8 cellular contexts compared by ENCODE assay signal in the genomic region with DNA sequence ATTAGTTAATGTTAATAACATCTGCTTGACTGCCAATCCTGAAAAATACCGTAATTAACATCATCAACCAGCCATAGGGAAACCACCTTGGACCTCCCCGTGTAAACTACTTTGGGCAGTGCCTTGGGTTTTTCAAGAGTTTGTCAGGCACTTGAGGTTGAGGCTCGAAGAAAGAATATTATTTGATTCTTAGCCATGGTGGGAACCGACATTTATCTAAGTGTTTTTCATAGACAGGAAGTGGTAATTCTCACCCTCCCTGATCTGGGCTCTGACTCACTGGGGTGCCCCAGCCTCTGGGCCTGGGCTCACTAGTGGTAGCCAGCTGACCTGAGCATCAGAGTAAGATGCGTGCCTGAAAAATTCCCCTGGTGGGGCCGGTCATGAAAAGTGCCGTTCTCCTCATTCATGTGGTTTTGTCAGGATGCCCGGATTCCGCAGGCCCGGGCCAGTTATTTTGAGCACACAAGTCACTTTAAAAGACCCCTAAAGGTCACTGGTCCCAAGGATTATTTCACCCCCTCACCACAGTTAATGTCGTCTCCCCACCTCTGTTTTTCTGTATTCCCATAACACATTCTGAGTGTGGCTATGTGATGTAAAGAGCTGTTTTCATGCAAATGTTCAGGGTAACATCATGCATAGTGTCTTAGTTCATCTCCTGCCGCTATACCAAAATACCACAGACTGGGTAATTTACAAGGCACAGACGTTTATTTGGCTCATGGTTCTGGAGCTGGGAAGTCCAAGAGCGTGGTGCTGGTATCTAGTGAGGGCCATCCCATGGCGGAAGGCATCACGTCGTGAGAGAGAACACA. TPM values are rescaled to one million over a fixed set of nuclear protein-coding genes. Genes with fewer than 3 reads are reported as not detected.
A peak's percentile ranks its signal among the peaks of the same experiment; 100 is the strongest.
DNase-seq lines count a peak whose midpoint lies in the region; ATAC-seq and TF ChIP-seq lines count a peak whose summit lies in the region.

No MANE protein-coding gene starts in this region.

- in situ Hi-C loops in astrocyte of the cerebellum (cut with HindIII; ENCODE audit: low sequenced_read_pairs) = no loop called here

- peak overlapping the region; percentile 81 for H3K27ac Mint-ChIP-seq in T-helper 2 cell treated with Interferon-gamma antibody and Interleukin-4, amounts not matched to agents 5 μg/mL and 100 μg/mL, for 36 hours
- H3K27ac Mint-ChIP-seq in Caco-2 (ENCODE audit: unreplicated experiment) = no peak overlapping the region

- no peak overlapping the region for H3K4me3 ChIP-seq in astrocyte of the cerebellum (ENCODE audit: low read depth, low read length)
- H3K4me3 ChIP-seq in Caco-2 (ENCODE audit: low read depth, low read length) = no peak overlapping the region

- H3K9me3 Mint-ChIP-seq in T-helper 2 cell treated with Interferon-gamma antibody and Interleukin-4, amounts not matched to agents 5 μg/mL and 100 μg/mL, for 36 hours = peaks cover 3% of the 10 kb centered on the region
- H3K9me3 Mint-ChIP-seq in Caco-2 (ENCODE audit: unreplicated experiment) = no peaks in the 10 kb centered on the region

- H3K9me3 ChIP-seq in Caco-2 = no peaks in the 10 kb centered on the region

- CTCF ChIA-PET in Caco-2 (lab: Charles Lee) = no interaction called here

- intact Hi-C loops in Caco-2 (cut with micrococcal nuclease; ENCODE audit: unreplicated experiment) = no loop called here

- H3K4me3 Mint-ChIP-seq in T-helper 2 cell treated with Interferon-gamma antibody and Interleukin-4, amounts not matched to agents 5 μg/mL and 100 μg/mL, for 36 hours = peak overlapping the region; percentile 70
- H3K4me3 Mint-ChIP-seq in Caco-2 (ENCODE audit: unreplicated experiment) = no peak overlapping the region

- POLR2A ChIA-PET in Caco-2 (lab: Charles Lee) = no interaction called here

- BruUV-seq in Caco-2 (replicated peaks; lab: Mats Ljungman, UMichigan) = no TSS peak

- no peak for TF ChIP-seq CTCF in astrocyte of the cerebellum (IDR thresholded peaks at IDR 0.05; ENCODE audit: low read depth, low read length, missing control alignments)
- TF ChIP-seq CTCF in Caco-2 (IDR thresholded peaks at IDR 0.05; ENCODE audit: insufficient read depth in 1 of 2, low read depth in 1 of 2, low read length in 1 of 2, severe bottlenecking in 1 of 2, unreplicated experiment in 1 of 2) = no peak

- H3K4me1 Mint-ChIP-seq in T-helper 2 cell treated with Interferon-gamma antibody and Interleukin-4, amounts not matched to agents 5 μg/mL and 100 μg/mL, for 36 hours (ENCODE audit: low read depth) = peaks cover 42% of the 10 kb centered on the region
- peaks cover 5% of the 10 kb centered on the region for H3K4me1 Mint-ChIP-seq in Caco-2 (ENCODE audit: low read depth, unreplicated experiment)

- H3K36me3 Mint-ChIP-seq in T-helper 2 cell treated with Interferon-gamma antibody and Interleukin-4, amounts not matched to agents 5 μg/mL and 100 μg/mL, for 36 hours (ENCODE audit: low read depth) = no peaks in the 10 kb centered on the region
- H3K36me3 Mint-ChIP-seq in Caco-2 (ENCODE audit: insufficient read depth, unreplicated experiment) = no peaks in the 10 kb centered on the region

- H3K27me3 ChIP-seq in Caco-2 (replicated peaks; ENCODE audit: control insufficient read depth, insufficient read depth, low read length) = no peaks in the 10 kb centered on the region

- H3K36me3 ChIP-seq in Caco-2 (ENCODE audit: control insufficient read depth, insufficient read depth, low read length) = no peaks in the 10 kb centered on the region

- peaks cover 37% of the 10 kb centered on the region for H3K27me3 Mint-ChIP-seq in T-helper 2 cell treated with Interferon-gamma antibody and Interleukin-4, amounts not matched to agents 5 μg/mL and 100 μg/mL, for 36 hours (ENCODE audit: low read depth)
- no peaks in the 10 kb centered on the region for H3K27me3 Mint-ChIP-seq in Caco-2 (ENCODE audit: insufficient read depth, unreplicated experiment)

- H3K4me1 ChIP-seq in Caco-2 = no peaks in the 10 kb centered on the region

- ATAC-seq in GM18907 (IDR thresholded peaks at IDR 0.05; ENCODE audit: unreplicated experiment) (peak; percentile 89), HG03025 (IDR thresholded peaks at IDR 0.05; ENCODE audit: low FRiP score, unreplicated experiment) (peak; percentile 50)

- peak; percentile 84 for DNase-seq in T-helper 2 cell treated with Interferon-gamma antibody and Interleukin-4, amounts not matched to agents 5 μg/mL and 100 μg/mL, for 36 hours (ENCODE audit: low spot score)
- DNase-seq in astrocyte of the cerebellum (ENCODE audit: low read depth) (peak; percentile 92), Caco-2 (no peak), Ammon's horn (ENCODE audit: low spot score) (no peak), NCI-H510A (lab: John Stamatoyannopoulos, UW) (no peak)
- peak; percentile 30 to 46 for DNase-seq in stimulated activated CD4-positive, alpha-beta T cell treated with anti-CD3 and anti-CD28 coated beads, Interleukin-15, amount 100 ng/mL, for 1 hour (ENCODE audit: low read depth in 1 of 2, low spot score in 1 of 2)

RNA-seq across cellular contexts. Expression of a gene that starts 21.6 kb away (rescaled TPM):
- not detected in 2 replicates for total RNA-seq in Caco-2 (2022)

RNA-seq across cellular contexts. Expression of a gene that starts 49.3 kb away (rescaled TPM):
- total RNA-seq in Caco-2 (2022) = not detected in 2 replicates

Comparison
In these comparisons a context has a peak if more than half of its experiments do, and no peak if none do; other contexts are left out.
1. DNase-seq: peak in T-helper 2 cell treated with Interferon-gamma antibody and Interleukin-4, amounts not matched to agents 5 μg/mL and 100 μg/mL, for 36 hours (single experiment), astrocyte of the cerebellum (single experiment) and stimulated activated CD4-positive, alpha-beta T cell treated with anti-CD3 and anti-CD28 coated beads, Interleukin-15, amount 100 ng/mL, for 1 hour (2 of 2); none in Caco-2 (0 of 2), Ammon's horn (single experiment) and NCI-H510A (single experiment).